In genomic region chr2:3581367-3582262, GRCh38 we compare ENCODE assay signal across 1 cellular context.
TF ChIP-seq lines count a peak whose summit lies in the region.

No MANE protein-coding gene starts in this region.

TF ChIP-seq in HepG2, 621 proteins besides CTCF, POLR2A, EP300 and RAD21 (continued from another document):
- no peak for TF ChIP-seq PREB (CRISPR knock-in tag; IDR thresholded peaks at IDR 0.05)
- no peak for TF ChIP-seq FLYWCH1 (CRISPR knock-in tag; IDR thresholded peaks at IDR 0.05)
- no peak for TF ChIP-seq KAT2B (IDR thresholded peaks at IDR 0.05; ENCODE audit: borderline replicate concordance, low read depth, low read length)
TF ChIP-seq in HepG2: peak in this region for 20.
